In the genomic region with DNA sequence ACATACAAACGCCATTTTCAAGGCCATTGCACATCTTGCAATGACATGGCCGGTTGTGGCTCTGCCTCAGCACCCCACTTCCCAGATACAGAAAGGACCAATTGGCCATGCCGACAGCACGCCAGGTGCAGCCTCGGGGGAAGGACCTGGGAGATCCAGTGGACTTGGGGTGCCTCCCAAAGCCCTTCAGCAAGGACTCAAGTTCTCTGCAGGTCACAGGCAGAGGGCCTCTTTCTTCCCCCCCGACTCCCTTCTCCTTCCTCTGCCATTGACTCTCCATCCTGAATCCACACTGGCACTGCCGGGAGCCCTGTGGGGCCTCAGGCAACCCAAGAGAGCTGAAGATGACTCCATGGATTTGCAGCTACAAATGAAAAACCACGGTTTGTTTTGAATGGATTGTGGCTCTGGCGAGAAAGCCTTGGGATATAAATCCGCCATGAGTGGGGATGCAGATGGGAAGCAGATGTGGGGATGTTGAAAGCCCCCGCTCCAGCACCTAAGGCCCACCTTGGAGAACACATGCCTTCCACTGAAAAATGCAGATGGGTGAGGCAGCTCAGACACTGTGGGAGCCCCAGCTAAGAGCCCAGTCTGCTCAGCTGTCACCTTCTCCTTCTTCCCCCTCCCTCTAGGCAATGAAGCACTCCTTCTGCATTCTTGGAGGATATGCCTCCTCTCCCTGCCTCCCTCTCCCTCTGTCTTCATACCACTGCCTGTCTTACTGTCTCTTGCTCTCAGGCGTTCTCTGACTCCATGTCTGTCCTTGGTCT, we compare ENCODE assay signal across 1 cellular context.
TF ChIP-seq lines count a peak whose summit lies in the region.

No MANE protein-coding gene starts in this region.

TF ChIP-seq in GM12878, 131 proteins besides CTCF, POLR2A, EP300 and RAD21:
- TF ChIP-seq HDGF (IDR thresholded peaks at IDR 0.05) (no peak), STAT1 (conservative IDR thresholded peaks at IDR 0.05) (no peak)
